In the genomic region with DNA sequence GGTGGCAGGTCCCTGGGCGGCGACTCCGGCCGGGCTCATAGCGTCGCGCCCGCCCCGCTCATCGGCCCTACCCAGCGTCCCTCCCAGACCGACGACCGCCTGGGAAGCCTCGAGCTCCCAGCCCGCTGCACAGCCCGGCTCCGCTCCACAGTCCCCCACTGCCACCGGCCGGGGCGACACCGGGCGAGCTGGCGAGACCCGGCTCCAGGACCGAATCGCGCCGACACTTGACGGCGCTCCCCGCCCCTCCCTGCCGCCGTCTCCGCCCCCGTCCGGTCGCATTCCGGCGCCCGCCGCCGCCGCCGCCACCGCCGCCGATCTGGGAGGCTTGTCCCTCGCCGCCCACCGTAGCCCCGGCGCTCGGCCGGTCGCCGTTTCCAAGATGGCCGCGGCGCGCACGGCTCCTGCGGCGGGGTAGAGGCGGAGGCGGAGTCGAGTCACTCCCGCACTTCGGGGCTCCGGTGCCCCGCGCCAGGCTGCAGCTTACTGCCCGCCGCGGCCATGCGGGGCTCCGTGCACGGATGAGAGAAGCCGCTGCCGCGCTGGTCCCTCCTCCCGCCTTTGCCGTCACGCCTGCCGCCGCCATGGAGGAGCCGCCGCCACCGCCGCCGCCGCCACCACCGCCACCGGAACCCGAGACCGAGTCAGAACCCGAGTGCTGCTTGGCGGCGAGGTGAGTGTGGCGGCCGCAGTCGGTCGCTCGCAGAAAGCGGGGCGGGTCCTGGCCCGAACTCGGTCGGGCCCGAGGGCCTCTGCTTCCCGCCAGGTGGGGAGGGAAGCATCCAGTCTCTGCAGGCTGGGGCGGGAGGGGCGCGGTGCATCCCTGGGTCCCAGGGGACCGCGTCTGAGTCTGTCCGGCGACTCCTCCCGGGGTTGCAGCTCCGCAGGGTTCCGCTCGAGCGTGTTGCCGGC, we compare ENCODE assay signal across 1 cellular context.
A peak's percentile ranks its signal among the peaks of the same experiment; 100 is the strongest.
TF ChIP-seq lines count a peak whose summit lies in the region.

A gene with protein sequence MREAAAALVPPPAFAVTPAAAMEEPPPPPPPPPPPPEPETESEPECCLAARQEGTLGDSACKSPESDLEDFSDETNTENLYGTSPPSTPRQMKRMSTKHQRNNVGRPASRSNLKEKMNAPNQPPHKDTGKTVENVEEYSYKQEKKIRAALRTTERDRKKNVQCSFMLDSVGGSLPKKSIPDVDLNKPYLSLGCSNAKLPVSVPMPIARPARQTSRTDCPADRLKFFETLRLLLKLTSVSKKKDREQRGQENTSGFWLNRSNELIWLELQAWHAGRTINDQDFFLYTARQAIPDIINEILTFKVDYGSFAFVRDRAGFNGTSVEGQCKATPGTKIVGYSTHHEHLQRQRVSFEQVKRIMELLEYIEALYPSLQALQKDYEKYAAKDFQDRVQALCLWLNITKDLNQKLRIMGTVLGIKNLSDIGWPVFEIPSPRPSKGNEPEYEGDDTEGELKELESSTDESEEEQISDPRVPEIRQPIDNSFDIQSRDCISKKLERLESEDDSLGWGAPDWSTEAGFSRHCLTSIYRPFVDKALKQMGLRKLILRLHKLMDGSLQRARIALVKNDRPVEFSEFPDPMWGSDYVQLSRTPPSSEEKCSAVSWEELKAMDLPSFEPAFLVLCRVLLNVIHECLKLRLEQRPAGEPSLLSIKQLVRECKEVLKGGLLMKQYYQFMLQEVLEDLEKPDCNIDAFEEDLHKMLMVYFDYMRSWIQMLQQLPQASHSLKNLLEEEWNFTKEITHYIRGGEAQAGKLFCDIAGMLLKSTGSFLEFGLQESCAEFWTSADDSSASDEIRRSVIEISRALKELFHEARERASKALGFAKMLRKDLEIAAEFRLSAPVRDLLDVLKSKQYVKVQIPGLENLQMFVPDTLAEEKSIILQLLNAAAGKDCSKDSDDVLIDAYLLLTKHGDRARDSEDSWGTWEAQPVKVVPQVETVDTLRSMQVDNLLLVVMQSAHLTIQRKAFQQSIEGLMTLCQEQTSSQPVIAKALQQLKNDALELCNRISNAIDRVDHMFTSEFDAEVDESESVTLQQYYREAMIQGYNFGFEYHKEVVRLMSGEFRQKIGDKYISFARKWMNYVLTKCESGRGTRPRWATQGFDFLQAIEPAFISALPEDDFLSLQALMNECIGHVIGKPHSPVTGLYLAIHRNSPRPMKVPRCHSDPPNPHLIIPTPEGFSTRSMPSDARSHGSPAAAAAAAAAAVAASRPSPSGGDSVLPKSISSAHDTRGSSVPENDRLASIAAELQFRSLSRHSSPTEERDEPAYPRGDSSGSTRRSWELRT (N-terminal part only) (plus strand): TSS at position 359 of the 912 bp plus-strand sequence. CDS start 163 bp downstream, at position 522.

TF ChIP-seq in K562, 482 proteins besides CTCF, POLR2A, EP300 and RAD21 (continued from another document and continues in another):
- TF ChIP-seq, protein P1, sequence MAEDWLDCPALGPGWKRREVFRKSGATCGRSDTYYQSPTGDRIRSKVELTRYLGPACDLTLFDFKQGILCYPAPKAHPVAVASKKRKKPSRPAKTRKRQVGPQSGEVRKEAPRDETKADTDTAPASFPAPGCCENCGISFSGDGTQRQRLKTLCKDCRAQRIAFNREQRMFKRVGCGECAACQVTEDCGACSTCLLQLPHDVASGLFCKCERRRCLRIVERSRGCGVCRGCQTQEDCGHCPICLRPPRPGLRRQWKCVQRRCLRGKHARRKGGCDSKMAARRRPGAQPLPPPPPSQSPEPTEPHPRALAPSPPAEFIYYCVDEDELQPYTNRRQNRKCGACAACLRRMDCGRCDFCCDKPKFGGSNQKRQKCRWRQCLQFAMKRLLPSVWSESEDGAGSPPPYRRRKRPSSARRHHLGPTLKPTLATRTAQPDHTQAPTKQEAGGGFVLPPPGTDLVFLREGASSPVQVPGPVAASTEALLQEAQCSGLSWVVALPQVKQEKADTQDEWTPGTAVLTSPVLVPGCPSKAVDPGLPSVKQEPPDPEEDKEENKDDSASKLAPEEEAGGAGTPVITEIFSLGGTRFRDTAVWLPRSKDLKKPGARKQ (CRISPR knock-in tag; IDR thresholded peaks at IDR 0.05), result no peak
- TF ChIP-seq POLR2AphosphoS5 (IDR thresholded peaks at IDR 0.05; ENCODE audit: control insufficient read depth, insufficient read depth, low read depth, low read length), result peak; percentile 72; the same call in 1 of the 2 replicates
- TF ChIP-seq SLC30A9 (CRISPR knock-in tag; IDR thresholded peaks at IDR 0.05), result no peak
- no peak for TF ChIP-seq ZBTB8A (IDR thresholded peaks at IDR 0.05; ENCODE audit: partially characterized antibody)
- no peak for TF ChIP-seq RBM15 (IDR thresholded peaks at IDR 0.05; ENCODE audit: insufficient read depth, low read length)
- TF ChIP-seq ZBTB33 (CRISPR knock-in tag; IDR thresholded peaks at IDR 0.05), result peak; percentile 34; the same call in 1 of the 2 replicates
- TF ChIP-seq, protein P2, sequence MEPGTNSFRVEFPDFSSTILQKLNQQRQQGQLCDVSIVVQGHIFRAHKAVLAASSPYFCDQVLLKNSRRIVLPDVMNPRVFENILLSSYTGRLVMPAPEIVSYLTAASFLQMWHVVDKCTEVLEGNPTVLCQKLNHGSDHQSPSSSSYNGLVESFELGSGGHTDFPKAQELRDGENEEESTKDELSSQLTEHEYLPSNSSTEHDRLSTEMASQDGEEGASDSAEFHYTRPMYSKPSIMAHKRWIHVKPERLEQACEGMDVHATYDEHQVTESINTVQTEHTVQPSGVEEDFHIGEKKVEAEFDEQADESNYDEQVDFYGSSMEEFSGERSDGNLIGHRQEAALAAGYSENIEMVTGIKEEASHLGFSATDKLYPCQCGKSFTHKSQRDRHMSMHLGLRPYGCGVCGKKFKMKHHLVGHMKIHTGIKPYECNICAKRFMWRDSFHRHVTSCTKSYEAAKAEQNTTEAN (CRISPR knock-in tag; IDR thresholded peaks at IDR 0.05), result no peak; the same call in 1 of the 2 replicates
- TF ChIP-seq NBN (IDR thresholded peaks at IDR 0.05; ENCODE audit: low read depth), result no peak; the same call in 1 of the 2 replicates
- no peak for TF ChIP-seq ZNF3 (CRISPR knock-in tag; IDR thresholded peaks at IDR 0.05)
- no peak for TF ChIP-seq STAT5B (CRISPR knock-in tag; IDR thresholded peaks at IDR 0.05)
- peak; percentile 89 for TF ChIP-seq FIP1L1 (IDR thresholded peaks at IDR 0.05; ENCODE audit: low read depth, low read length, poor library complexity, severe bottlenecking)
- peak; percentile 97 for TF ChIP-seq ZNF609 (CRISPR knock-in tag; IDR thresholded peaks at IDR 0.05; ENCODE audit: borderline replicate concordance)
- no peak for TF ChIP-seq SIX5 (IDR thresholded peaks at IDR 0.05; ENCODE audit: borderline replicate concordance in 1 of 2, insufficient read depth in 1 of 2, low read depth in 1 of 2, low read length in 2 of 2)
- TF ChIP-seq EGR1 (conservative IDR thresholded peaks at IDR 0.05), result no peak; the same call in none of the 2 replicates
- TF ChIP-seq MEIS2 (IDR thresholded peaks at IDR 0.05; ENCODE audit: partially characterized antibody), result peak; percentile 46
- TF ChIP-seq, protein P3, sequence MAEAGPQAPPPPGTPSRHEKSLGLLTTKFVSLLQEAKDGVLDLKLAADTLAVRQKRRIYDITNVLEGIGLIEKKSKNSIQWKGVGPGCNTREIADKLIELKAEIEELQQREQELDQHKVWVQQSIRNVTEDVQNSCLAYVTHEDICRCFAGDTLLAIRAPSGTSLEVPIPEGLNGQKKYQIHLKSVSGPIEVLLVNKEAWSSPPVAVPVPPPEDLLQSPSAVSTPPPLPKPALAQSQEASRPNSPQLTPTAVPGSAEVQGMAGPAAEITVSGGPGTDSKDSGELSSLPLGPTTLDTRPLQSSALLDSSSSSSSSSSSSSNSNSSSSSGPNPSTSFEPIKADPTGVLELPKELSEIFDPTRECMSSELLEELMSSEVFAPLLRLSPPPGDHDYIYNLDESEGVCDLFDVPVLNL (CRISPR knock-in tag; IDR thresholded peaks at IDR 0.05; ENCODE audit: low read depth), result peak; percentile 34
- TF ChIP-seq HDAC8 (tag; IDR thresholded peaks at IDR 0.05), result peak; percentile 56; the same call in 1 of the 2 replicates
- TF ChIP-seq MTA3 (IDR thresholded peaks at IDR 0.05; ENCODE audit: borderline replicate concordance), result peak; percentile 99
- TF ChIP-seq RB1 (IDR thresholded peaks at IDR 0.05; ENCODE audit: low read depth), result peak; percentile 86
- TF ChIP-seq HOXB6 (CRISPR knock-in tag; IDR thresholded peaks at IDR 0.05; ENCODE audit: borderline replicate concordance), result no peak
- no peak for TF ChIP-seq DNMT1 (IDR thresholded peaks at IDR 0.05)
- TF ChIP-seq, protein P4, sequence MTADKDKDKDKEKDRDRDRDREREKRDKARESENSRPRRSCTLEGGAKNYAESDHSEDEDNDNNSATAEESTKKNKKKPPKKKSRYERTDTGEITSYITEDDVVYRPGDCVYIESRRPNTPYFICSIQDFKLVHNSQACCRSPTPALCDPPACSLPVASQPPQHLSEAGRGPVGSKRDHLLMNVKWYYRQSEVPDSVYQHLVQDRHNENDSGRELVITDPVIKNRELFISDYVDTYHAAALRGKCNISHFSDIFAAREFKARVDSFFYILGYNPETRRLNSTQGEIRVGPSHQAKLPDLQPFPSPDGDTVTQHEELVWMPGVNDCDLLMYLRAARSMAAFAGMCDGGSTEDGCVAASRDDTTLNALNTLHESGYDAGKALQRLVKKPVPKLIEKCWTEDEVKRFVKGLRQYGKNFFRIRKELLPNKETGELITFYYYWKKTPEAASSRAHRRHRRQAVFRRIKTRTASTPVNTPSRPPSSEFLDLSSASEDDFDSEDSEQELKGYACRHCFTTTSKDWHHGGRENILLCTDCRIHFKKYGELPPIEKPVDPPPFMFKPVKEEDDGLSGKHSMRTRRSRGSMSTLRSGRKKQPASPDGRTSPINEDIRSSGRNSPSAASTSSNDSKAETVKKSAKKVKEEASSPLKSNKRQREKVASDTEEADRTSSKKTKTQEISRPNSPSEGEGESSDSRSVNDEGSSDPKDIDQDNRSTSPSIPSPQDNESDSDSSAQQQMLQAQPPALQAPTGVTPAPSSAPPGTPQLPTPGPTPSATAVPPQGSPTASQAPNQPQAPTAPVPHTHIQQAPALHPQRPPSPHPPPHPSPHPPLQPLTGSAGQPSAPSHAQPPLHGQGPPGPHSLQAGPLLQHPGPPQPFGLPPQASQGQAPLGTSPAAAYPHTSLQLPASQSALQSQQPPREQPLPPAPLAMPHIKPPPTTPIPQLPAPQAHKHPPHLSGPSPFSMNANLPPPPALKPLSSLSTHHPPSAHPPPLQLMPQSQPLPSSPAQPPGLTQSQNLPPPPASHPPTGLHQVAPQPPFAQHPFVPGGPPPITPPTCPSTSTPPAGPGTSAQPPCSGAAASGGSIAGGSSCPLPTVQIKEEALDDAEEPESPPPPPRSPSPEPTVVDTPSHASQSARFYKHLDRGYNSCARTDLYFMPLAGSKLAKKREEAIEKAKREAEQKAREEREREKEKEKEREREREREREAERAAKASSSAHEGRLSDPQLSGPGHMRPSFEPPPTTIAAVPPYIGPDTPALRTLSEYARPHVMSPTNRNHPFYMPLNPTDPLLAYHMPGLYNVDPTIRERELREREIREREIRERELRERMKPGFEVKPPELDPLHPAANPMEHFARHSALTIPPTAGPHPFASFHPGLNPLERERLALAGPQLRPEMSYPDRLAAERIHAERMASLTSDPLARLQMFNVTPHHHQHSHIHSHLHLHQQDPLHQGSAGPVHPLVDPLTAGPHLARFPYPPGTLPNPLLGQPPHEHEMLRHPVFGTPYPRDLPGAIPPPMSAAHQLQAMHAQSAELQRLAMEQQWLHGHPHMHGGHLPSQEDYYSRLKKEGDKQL (CRISPR knock-in tag; IDR thresholded peaks at IDR 0.05; ENCODE audit: borderline replicate concordance), result no peak
